1 cellular context compared by ENCODE assay signal in the genomic region with DNA sequence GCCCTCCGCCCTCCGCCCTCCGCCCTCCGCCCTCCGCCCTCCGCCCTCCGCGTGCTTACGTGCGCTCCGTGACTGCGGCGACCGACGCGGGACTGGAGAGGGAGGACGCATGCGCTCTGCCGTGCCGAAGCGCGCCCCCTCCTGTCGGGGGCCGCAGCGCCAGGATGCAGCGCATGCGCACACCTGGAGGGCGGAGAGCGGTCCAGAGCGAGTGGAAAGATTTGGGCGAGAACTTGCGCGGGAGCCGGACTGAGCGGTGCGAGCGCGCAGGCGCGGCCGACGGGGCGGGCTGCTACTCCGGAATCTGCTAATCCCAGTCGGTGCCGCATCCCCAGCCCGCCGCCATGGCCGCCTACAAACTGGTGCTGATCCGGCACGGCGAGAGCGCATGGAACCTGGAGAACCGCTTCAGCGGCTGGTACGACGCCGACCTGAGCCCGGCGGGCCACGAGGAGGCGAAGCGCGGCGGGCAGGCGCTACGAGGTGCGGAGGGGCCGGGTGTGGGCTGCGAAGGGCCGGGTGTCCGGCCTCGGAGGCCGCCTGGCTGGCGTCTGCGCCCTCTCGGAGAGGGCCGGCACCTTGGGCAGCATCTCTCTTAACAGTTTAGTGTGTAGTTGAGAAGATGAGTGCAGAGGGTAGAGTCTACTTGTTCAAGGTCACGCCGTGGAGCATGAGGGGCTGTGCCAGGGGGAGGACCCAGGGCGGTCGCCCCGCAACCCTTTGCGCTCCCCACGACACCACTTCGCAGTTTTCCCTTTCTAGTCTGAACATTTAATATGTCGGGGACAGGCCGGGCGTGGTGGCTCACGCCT.
TF ChIP-seq lines count a peak whose summit lies in the region.

Gene PGAM1 (plus strand): TSS at position 228 of the 812 bp plus-strand sequence. CDS start 117 bp downstream, at position 345.

TF ChIP-seq in HEK293, 187 proteins besides CTCF, POLR2A, EP300 and RAD21 (continued from another document):
- TF ChIP-seq ZNF280D (tag by site-specific recombination; IDR thresholded peaks at IDR 0.05) (no peak), ZNF302 (tag by site-specific recombination; IDR thresholded peaks at IDR 0.05; ENCODE audit: low read depth) (no peak), ZNF521 (tag by site-specific recombination; IDR thresholded peaks at IDR 0.05) (no peak), ZNF777 (tag by site-specific recombination; IDR thresholded peaks at IDR 0.05; ENCODE audit: borderline replicate concordance) (peak; percentile 40; the same call in 1 of the 2 replicates), ZXDB (tag by site-specific recombination; IDR thresholded peaks at IDR 0.05) (0 out of 2 replicates have a peak, but pooled peaks have one; percentile 25), KLF17 (tag by site-specific recombination; IDR thresholded peaks at IDR 0.05) (peak; percentile 53; the same call in 1 of the 2 replicates), ZNF416 (tag by site-specific recombination; IDR thresholded peaks at IDR 0.05) (no peak), ZBTB8A (tag by site-specific recombination; IDR thresholded peaks at IDR 0.05) (peak; percentile 84), PBX3 (CRISPR knock-in tag; IDR thresholded peaks at IDR 0.05) (peak; percentile 36; the same call in 1 of the 2 replicates), ZNF600 (tag by site-specific recombination; IDR thresholded peaks at IDR 0.05) (peak; percentile 93), ZNF138 (tag by site-specific recombination; IDR thresholded peaks at IDR 0.05; ENCODE audit: borderline replicate concordance) (no peak), KLF16 (tag by site-specific recombination; IDR thresholded peaks at IDR 0.05) (no peak), ZNF791 (tag by site-specific recombination; IDR thresholded peaks at IDR 0.05) (peak; percentile 16; the same call in 1 of the 2 replicates), HOXC10 (CRISPR knock-in tag; IDR thresholded peaks at IDR 0.05) (no peak; the same call in 1 of the 2 replicates), REST (tag by site-specific recombination; IDR thresholded peaks at IDR 0.05) (peak; percentile 61; the same call in 1 of the 2 replicates), ZEB2 (tag by site-specific recombination; IDR thresholded peaks at IDR 0.05) (peak; percentile 49; the same call in 1 of the 2 replicates), YY2 (tag by site-specific recombination; IDR thresholded peaks at IDR 0.05) (peak; percentile 83), ZNF394 (tag by site-specific recombination; IDR thresholded peaks at IDR 0.05; ENCODE audit: borderline replicate concordance) (peak; percentile 99), ZNF404 (tag by site-specific recombination; IDR thresholded peaks at IDR 0.05) (no peak), ZNF501 (tag by site-specific recombination; IDR thresholded peaks at IDR 0.05) (peak; percentile 82; the same call in 1 of the 2 replicates), ZBTB17 (tag by site-specific recombination; IDR thresholded peaks at IDR 0.05) (peak; percentile 60), ZNF610 (tag by site-specific recombination; IDR thresholded peaks at IDR 0.05; ENCODE audit: borderline replicate concordance) (peak; percentile 36; the same call in 1 of the 2 replicates), KLF1 (tag by site-specific recombination; IDR thresholded peaks at IDR 0.05) (0 out of 2 replicates have a peak, but pooled peaks have one; percentile 32), MZF1 (tag by site-specific recombination; IDR thresholded peaks at IDR 0.05; ENCODE audit: borderline replicate concordance) (no peak; the same call in 1 of the 2 replicates), ZNF239 (tag by site-specific recombination; IDR thresholded peaks at IDR 0.05) (no peak), ZSCAN30 (tag by site-specific recombination; IDR thresholded peaks at IDR 0.05) (peak; percentile 54; the same call in 1 of the 2 replicates), ZNF266 (tag by site-specific recombination; IDR thresholded peaks at IDR 0.05; ENCODE audit: low read depth) (no peak), INSM2 (tag by site-specific recombination; IDR thresholded peaks at IDR 0.05) (peak; percentile 56), PATZ1 (tag by site-specific recombination; IDR thresholded peaks at IDR 0.05) (peak; percentile 96), ZNF544 (tag by site-specific recombination; IDR thresholded peaks at IDR 0.05) (no peak), SP2 (tag by site-specific recombination; IDR thresholded peaks at IDR 0.05) (peak; percentile 73), ZNF324 (tag by site-specific recombination; IDR thresholded peaks at IDR 0.05) (no peak), ZNF311 (tag by site-specific recombination; IDR thresholded peaks at IDR 0.05; ENCODE audit: borderline replicate concordance) (no peak), ZNF707 (tag by site-specific recombination; IDR thresholded peaks at IDR 0.05) (no peak), ZNF596 (tag by site-specific recombination; IDR thresholded peaks at IDR 0.05) (no peak), ZNF571 (tag by site-specific recombination; IDR thresholded peaks at IDR 0.05) (no peak), KLF9 (tag by site-specific recombination; IDR thresholded peaks at IDR 0.05; ENCODE audit: low read depth) (peak; percentile 21), ZFHX2 (tag by site-specific recombination; conservative IDR thresholded peaks at IDR 0.05) (peak; percentile 38; the same call in 1 of the 2 replicates)
